Comparison of ENCODE assay signal across 14 cellular contexts in genomic region chr1:154849645-154850131, GRCh38. TPM values are rescaled to one million over a fixed set of nuclear protein-coding genes. Genes with fewer than 3 reads are reported as not detected.
A peak's percentile ranks its signal among the peaks of the same experiment; 100 is the strongest.
DNase-seq lines count a peak whose midpoint lies in the region; ATAC-seq, FAIRE-seq and TF ChIP-seq lines count a peak whose summit lies in the region.
"Had no signal": no experiment of that assay in that cellular context is flagged by ENCODE, and none has a peak within 500 bp of the region (broad histone marks: within the 10 kb centered on the region; RNA-seq: fewer than 3 reads in every experiment).

No MANE protein-coding gene starts in this region.

- H3K36me3 Mint-ChIP-seq in activated CD4-positive, alpha-beta memory T cell treated with anti-CD3 and anti-CD28 coated beads for 36 hours, result no peaks in the 10 kb centered on the region
- no peaks in the 10 kb centered on the region for H3K36me3 Mint-ChIP-seq in activated CD4-positive, alpha-beta memory T cell treated with anti-CD3 and anti-CD28 coated beads, Interleukin-2, amount 10 ng/mL, durations not matched to agents 7 days and 5 days (ENCODE audit: low read depth)
- H3K36me3 Mint-ChIP-seq in T-cell, result no peaks in the 10 kb centered on the region
- H3K36me3 Mint-ChIP-seq: naive thymus-derived CD4-positive, alpha-beta T cell had no signal

- TF ChIP-seq POLR2A in H54 (IDR thresholded peaks at IDR 0.05; ENCODE audit: low read depth, low read length), result no peak

- H3K4me1 Mint-ChIP-seq in activated CD4-positive, alpha-beta memory T cell treated with anti-CD3 and anti-CD28 coated beads for 36 hours (ENCODE audit: low read depth), result peaks cover 16% of the 10 kb centered on the region
- H3K4me1 Mint-ChIP-seq in activated CD4-positive, alpha-beta memory T cell treated with anti-CD3 and anti-CD28 coated beads, Interleukin-2, amount 10 ng/mL, durations not matched to agents 7 days and 5 days, result peaks cover 7% of the 10 kb centered on the region
- no peaks in the 10 kb centered on the region for H3K4me1 Mint-ChIP-seq in T-cell

- FAIRE-seq in H54 (lab: Jason Lieb, UNC), result no peak
- FAIRE-seq: G401.6 had no signal

- peak; percentile 71 for ATAC-seq in GM21447 (IDR thresholded peaks at IDR 0.05; ENCODE audit: unreplicated experiment)
- ATAC-seq in HG02885 (IDR thresholded peaks at IDR 0.05; ENCODE audit: poor library complexity, unreplicated experiment), result no peak
- no peak for ATAC-seq in T-cell (replicated peaks in 1 of 4)
- ATAC-seq: naive thymus-derived CD4-positive, alpha-beta T cell had no signal

- peak; percentile 71 for DNase-seq in activated CD4-positive, alpha-beta memory T cell treated with anti-CD3 and anti-CD28 coated beads for 36 hours
- no peak for DNase-seq in activated CD4-positive, alpha-beta memory T cell treated with anti-CD3 and anti-CD28 coated beads, Interleukin-2, amount 10 ng/mL, durations not matched to agents 7 days and 5 days
- peak; percentile 39 for DNase-seq in activated CD4-positive, CD25-positive, alpha-beta regulatory T cell treated with anti-CD3 and anti-CD28 coated beads, Interleukin-2, amount 50 U/mL, for 72 hours
- peak; percentile 26 to 34 for DNase-seq in stimulated activated CD4-positive, alpha-beta T cell treated with anti-CD3 and anti-CD28 coated beads, Interleukin-2, amount 100 ng/mL, for 24 hours
- no peak for DNase-seq in H54 (ENCODE audit: insufficient read length, low spot score)
- DNase-seq in T-cell, result no peak
- DNase-seq: AML-193, esophagus squamous epithelium, NCI-H526 treated with DMSO at 0.1 percent for 48 hours had no signal

- H3K9me3 Mint-ChIP-seq in activated CD4-positive, alpha-beta memory T cell treated with anti-CD3 and anti-CD28 coated beads for 36 hours, result no peaks in the 10 kb centered on the region
- no peaks in the 10 kb centered on the region for H3K9me3 Mint-ChIP-seq in activated CD4-positive, alpha-beta memory T cell treated with anti-CD3 and anti-CD28 coated beads, Interleukin-2, amount 10 ng/mL, durations not matched to agents 7 days and 5 days
- no peaks in the 10 kb centered on the region for H3K9me3 Mint-ChIP-seq in T-cell
- H3K9me3 Mint-ChIP-seq: naive thymus-derived CD4-positive, alpha-beta T cell had no signal

- H3K27ac Mint-ChIP-seq in activated CD4-positive, alpha-beta memory T cell treated with anti-CD3 and anti-CD28 coated beads for 36 hours, result no peak overlapping the region
- H3K27ac Mint-ChIP-seq in activated CD4-positive, alpha-beta memory T cell treated with anti-CD3 and anti-CD28 coated beads, Interleukin-2, amount 10 ng/mL, durations not matched to agents 7 days and 5 days, result no peak overlapping the region
- no peak overlapping the region for H3K27ac Mint-ChIP-seq in T-cell

- POLR2A ChIA-PET in activated CD4-positive, alpha-beta memory T cell treated with anti-CD3 and anti-CD28 coated beads for 36 hours (lab: Charles Lee), result interaction anchor here (1.0 to 1.8 kb wide), 5 partner anchors 9 to 106 kb away, joined by 3 to 4 read pairs (median 3); no protein-coding TSS in a partner anchor
- POLR2A ChIA-PET in activated CD4-positive, alpha-beta memory T cell treated with anti-CD3 and anti-CD28 coated beads, Interleukin-2, amount 10 ng/mL, durations not matched to agents 7 days and 5 days (lab: Charles Lee), result no interaction called here
- POLR2A ChIA-PET in T-cell (lab: Charles Lee), result no interaction called here

- intact Hi-C loops in activated CD4-positive, alpha-beta memory T cell treated with anti-CD3 and anti-CD28 coated beads for 36 hours (cut with micrococcal nuclease), result loop anchor here (1.0 to 10.0 kb wide), 4 partner anchors 8 to 375 kb away; no protein-coding TSS in a partner anchor

- CTCF ChIA-PET in activated CD4-positive, alpha-beta memory T cell treated with anti-CD3 and anti-CD28 coated beads for 36 hours (lab: Charles Lee), result interaction anchor here (1.2 to 2.6 kb wide), 3 partner anchors 14 to 180 kb away, joined by 3 to 12 read pairs (median 3); no protein-coding TSS in a partner anchor
- CTCF ChIA-PET in activated CD4-positive, alpha-beta memory T cell treated with anti-CD3 and anti-CD28 coated beads, Interleukin-2, amount 10 ng/mL, durations not matched to agents 7 days and 5 days (lab: Charles Lee), result interaction anchor here (0.7 kb wide), 1 partner anchor 13 kb away, joined by 3 read pairs; no protein-coding TSS in a partner anchor
- CTCF ChIA-PET in T-cell (lab: Charles Lee), result interaction anchor here in 1 of 2 donors (1.4 kb wide), 1 partner anchor 33 kb away, joined by 3 read pairs; no protein-coding TSS in a partner anchor

- peaks cover 10% of the 10 kb centered on the region for H3K27me3 Mint-ChIP-seq in activated CD4-positive, alpha-beta memory T cell treated with anti-CD3 and anti-CD28 coated beads for 36 hours
- peaks cover 21% of the 10 kb centered on the region for H3K27me3 Mint-ChIP-seq in activated CD4-positive, alpha-beta memory T cell treated with anti-CD3 and anti-CD28 coated beads, Interleukin-2, amount 10 ng/mL, durations not matched to agents 7 days and 5 days
- no peaks in the 10 kb centered on the region for H3K27me3 Mint-ChIP-seq in T-cell

- H3K4me3 Mint-ChIP-seq in activated CD4-positive, alpha-beta memory T cell treated with anti-CD3 and anti-CD28 coated beads for 36 hours, result no peak overlapping the region
- no peak overlapping the region for H3K4me3 Mint-ChIP-seq in activated CD4-positive, alpha-beta memory T cell treated with anti-CD3 and anti-CD28 coated beads, Interleukin-2, amount 10 ng/mL, durations not matched to agents 7 days and 5 days
- H3K4me3 Mint-ChIP-seq in T-cell, result no peak overlapping the region
- H3K4me3 Mint-ChIP-seq: naive thymus-derived CD4-positive, alpha-beta T cell had no signal

RNA-seq across cellular contexts. Expression of gene KCNN3, which starts 20.4 kb away (rescaled TPM):
- under 1 TPM; 0.02 to 0.14 TPM for total RNA-seq in activated CD4-positive, alpha-beta memory T cell treated with anti-CD3 and anti-CD28 coated beads for 36 hours
- under 1 TPM in 1 of 2 experiments, not detected in 1; 0.10 TPM for total RNA-seq in activated CD4-positive, alpha-beta memory T cell treated with anti-CD3 and anti-CD28 coated beads, Interleukin-2, amount 10 ng/mL, durations not matched to agents 7 days and 5 days
- total RNA-seq in T-cell, result under 1 TPM; 0.03 to 0.23 (median 0.18) TPM
- total RNA-seq: SJSA1 had no signal

Comparison
In these comparisons a context has a peak if more than half of its experiments do, and no peak if none do; other contexts are left out.
1. DNase-seq: peak in activated CD4-positive, alpha-beta memory T cell treated with anti-CD3 and anti-CD28 coated beads for 36 hours (single experiment), activated CD4-positive, CD25-positive, alpha-beta regulatory T cell treated with anti-CD3 and anti-CD28 coated beads, Interleukin-2, amount 50 U/mL, for 72 hours (single experiment) and stimulated activated CD4-positive, alpha-beta T cell treated with anti-CD3 and anti-CD28 coated beads, Interleukin-2, amount 100 ng/mL, for 24 hours (2 of 2); none in activated CD4-positive, alpha-beta memory T cell treated with anti-CD3 and anti-CD28 coated beads, Interleukin-2, amount 10 ng/mL, durations not matched to agents 7 days and 5 days (single experiment), H54 (single experiment) and T-cell (0 of 34).